Comparison of ENCODE assay signal across 9 cellular contexts in genomic region chr20:25508083-25508770, GRCh38.
DNase-seq lines count a peak whose midpoint lies in the region; ATAC-seq and TF ChIP-seq lines count a peak whose summit lies in the region.
"Had no signal": no experiment of that assay in that cellular context is flagged by ENCODE, and none has a peak within 500 bp of the region (broad histone marks: within the 10 kb centered on the region; RNA-seq: fewer than 3 reads in every experiment).

No MANE protein-coding gene starts in this region.

- WGBS in body of pancreas, 2 donors: 63 to 67% methylated on average over 6 to 10 of the region's 10 CpGs

- DNase-seq in A673 (ENCODE audit: low spot score) (no peak), HT-29 (ENCODE audit: low spot score) (peak; percentile 63), body of pancreas (peak; percentile 37 to 76 (median 72)), left lung (no peak), NCI-H1930 (lab: John Stamatoyannopoulos, UW) (no peak), COLO829 (ENCODE audit: low spot score) (no peak), NCI-H1436 treated with DMSO at 0.1 percent for 48 hours (lab: John Stamatoyannopoulos, UW) (no peak)
- DNase-seq: CD4-positive, alpha-beta memory T cell had no signal

- POLR2A ChIA-PET in A673 (lab: Charles Lee; ENCODE audit: low non-redundant PET): no interaction called here

- no peak for TF ChIP-seq CTCF in A673 (conservative IDR thresholded peaks at IDR 0.05; ENCODE audit: low read depth, low read length)
- no peak for TF ChIP-seq CTCF in body of pancreas (IDR thresholded peaks at IDR 0.05)
- TF ChIP-seq CTCF in left lung (IDR thresholded peaks at IDR 0.05): no peak

- H3K27me3 ChIP-seq in A673 (replicated peaks; ENCODE audit: insufficient read depth, low read depth, low read length, poor library complexity): no peaks in the 10 kb centered on the region
- no peaks in the 10 kb centered on the region for H3K27me3 ChIP-seq in body of pancreas
- no peaks in the 10 kb centered on the region for H3K27me3 ChIP-seq in left lung

- BruUV-seq in A673 (replicated peaks; lab: Mats Ljungman, UMichigan): no TSS peak

- CTCF ChIA-PET in A673 (lab: Charles Lee): no interaction called here

- no peaks in the 10 kb centered on the region for H3K4me1 ChIP-seq in A673 (ENCODE audit: insufficient read depth, low read length, poor library complexity, severe bottlenecking)
- peaks cover 11% of the 10 kb centered on the region for H3K4me1 ChIP-seq in body of pancreas
- H3K4me1 ChIP-seq in left lung: no peaks in the 10 kb centered on the region

- H3K27ac ChIP-seq in A673 (ENCODE audit: low read depth, low read length, poor library complexity, severe bottlenecking) (peak overlapping the region; percentile 8), body of pancreas (peak overlapping the region in 2 of 4 donors; percentile 31 to 42), left lung (no peak overlapping the region)

- intact Hi-C loops in A673 (cut with micrococcal nuclease; ENCODE audit: unreplicated experiment): no loop called here
- intact Hi-C loops in body of pancreas (cut with DNase I): no loop called here
- intact Hi-C loops in left lung (cut with DNase I): no loop called here

- peaks cover 55% of the 10 kb centered on the region for H3K36me3 ChIP-seq in A673 (ENCODE audit: insufficient read depth, low read length, poor library complexity, severe bottlenecking)
- peaks cover 3 to 4% of the 10 kb centered on the region in 2 donors for H3K36me3 ChIP-seq in body of pancreas (replicated peaks in 1 of 2; ENCODE audit: insufficient read depth in 1 of 2, low read depth in 2 of 2)
- peaks cover 0 to 11% of the 10 kb centered on the region in 2 donors for H3K36me3 ChIP-seq in left lung

- no peaks in the 10 kb centered on the region for H3K9me3 ChIP-seq in A673 (ENCODE audit: low read depth, low read length, poor library complexity, severe bottlenecking)
- no peaks in the 10 kb centered on the region for H3K9me3 ChIP-seq in body of pancreas
- peaks cover 0 to 3% of the 10 kb centered on the region in 2 donors for H3K9me3 ChIP-seq in left lung

- ATAC-seq in body of pancreas (peak; percentile 76), left lung (peak; percentile 75), GM19035 (IDR thresholded peaks at IDR 0.05; ENCODE audit: unreplicated experiment) (no peak)

- H3K4me3 ChIP-seq in A673 (ENCODE audit: low read depth, low read length, poor library complexity, severe bottlenecking) (no peak overlapping the region), body of pancreas (no peak overlapping the region), left lung (no peak overlapping the region)

- TF ChIP-seq POLR2A in body of pancreas (IDR thresholded peaks at IDR 0.05): no peak

Comparison
In these comparisons a context has a peak if more than half of its experiments do, and no peak if none do; other contexts are left out.
1. DNase-seq: peak in HT-29 (single experiment) and body of pancreas (4 of 4); none in A673 (single experiment), left lung (0 of 2), NCI-H1930 (0 of 2), COLO829 (single experiment) and NCI-H1436 treated with DMSO at 0.1 percent for 48 hours (single experiment).